In genomic region chr11:103529217-103529684, GRCh38 we compare ENCODE assay signal across 10 cellular contexts.
DNase-seq lines count a peak whose midpoint lies in the region; ATAC-seq and TF ChIP-seq lines count a peak whose summit lies in the region.
"Had no signal": no experiment of that assay in that cellular context is flagged by ENCODE, and none has a peak within 500 bp of the region (broad histone marks: within the 10 kb centered on the region; RNA-seq: fewer than 3 reads in every experiment).

No MANE protein-coding gene starts in this region.

- TF ChIP-seq CTCF in HCT116 (IDR thresholded peaks at IDR 0.05 in 2 of 3, conservative IDR thresholded peaks at IDR 0.05 in 1 of 3; ENCODE audit: borderline replicate concordance in 1 of 3, insufficient read depth in 1 of 3, low read depth in 2 of 3, low read length in 2 of 3) = no peak
- no peak for TF ChIP-seq CTCF in fibroblast of villous mesenchyme (IDR thresholded peaks at IDR 0.05; ENCODE audit: insufficient read depth, low read depth, low read length)
- no peak for TF ChIP-seq CTCF in testis (IDR thresholded peaks at IDR 0.05)
- TF ChIP-seq CTCF in esophagus squamous epithelium (IDR thresholded peaks at IDR 0.05) = no peak

- peak; percentile 47; the same call in 1 of the 2 replicates for ATAC-seq in HCT116

- no peak for DNase-seq in HCT116 (ENCODE audit: low read depth, low spot score)
- peak; percentile 63 to 65 for DNase-seq in SJSA1 (ENCODE audit: low read depth in 1 of 2, low spot score in 2 of 2)
- DNase-seq in fibroblast of villous mesenchyme (ENCODE audit: low read depth) = peak; percentile 59
- peak; percentile 39 for DNase-seq in retina
- no peak for DNase-seq in testis
- no peak for DNase-seq in DMS79 (lab: John Stamatoyannopoulos, UW)
- no peak for DNase-seq in esophagus squamous epithelium (lab: John Stamatoyannopoulos, UW)
- DNase-seq: GF-D8, NCI-H2081 treated with DMSO at 0.1 percent for 48 hours had no signal

- H3K27me3 ChIP-seq in HCT116 (ENCODE audit: insufficient read depth, low read length) (no peaks in the 10 kb centered on the region), SJSA1 (replicated peaks) (no peaks in the 10 kb centered on the region), testis (no peaks in the 10 kb centered on the region), esophagus squamous epithelium (no peaks in the 10 kb centered on the region)
- H3K27me3 ChIP-seq: neutrophil had no signal

- peak overlapping the region; percentile 22; the same call in 1 of the 2 replicates for H3K4me2 ChIP-seq in HCT116 (ENCODE audit: low read length)

- TF ChIP-seq POLR2A in HCT116 (IDR thresholded peaks at IDR 0.05; ENCODE audit: borderline replicate concordance, extremely low read depth, insufficient read depth, insufficient read length) (no peak), testis (IDR thresholded peaks at IDR 0.05) (no peak), esophagus squamous epithelium (IDR thresholded peaks at IDR 0.05) (no peak)

- H3K9me3 ChIP-seq in HCT116 (ENCODE audit: control insufficient read depth in 1 of 2, insufficient read depth in 1 of 2, low read depth in 1 of 2, low read length in 2 of 2) (no peaks in the 10 kb centered on the region), SJSA1 (replicated peaks) (no peaks in the 10 kb centered on the region), testis (no peaks in the 10 kb centered on the region), esophagus squamous epithelium (no peaks in the 10 kb centered on the region)
- H3K9me3 ChIP-seq: neutrophil had no signal

- no peak overlapping the region for H2AFZ ChIP-seq in HCT116 (ENCODE audit: low read depth, low read length, poor library complexity, severe bottlenecking)

- intact Hi-C loops in HCT116 (cut with micrococcal nuclease) (no loop called here), testis (cut with DNase I; ENCODE audit: low total_unique reads) (no loop called here), esophagus squamous epithelium (cut with DNase I) (no loop called here)

- RAD21 ChIA-PET in HCT116 (lab: Charles Lee; ENCODE audit: low non-redundant PET in 1 of 2, low total read pairs in 2 of 2, uncharacterized antibody in 2 of 2, unreplicated experiment in 2 of 2) = no interaction called here

- H3K27ac ChIP-seq in HCT116 (ENCODE audit: low read depth, low read length) (no peak overlapping the region), SJSA1 (peak overlapping the region; percentile 84), testis (no peak overlapping the region), esophagus squamous epithelium (no peak overlapping the region)
- H3K27ac ChIP-seq: neutrophil had no signal

- TF ChIP-seq RAD21 in HCT116 (IDR thresholded peaks at IDR 0.05; ENCODE audit: low read depth) = no peak

- H3K36me3 ChIP-seq in HCT116 (ENCODE audit: control insufficient read depth in 1 of 2, insufficient read depth in 2 of 2, low read length in 2 of 2) (no peaks in the 10 kb centered on the region), SJSA1 (no peaks in the 10 kb centered on the region), testis (ENCODE audit: low read depth, missing control alignments) (no peaks in the 10 kb centered on the region), esophagus squamous epithelium (no peaks in the 10 kb centered on the region)
- H3K36me3 ChIP-seq: neutrophil had no signal

- POLR2A ChIA-PET in HCT116 (lab: Charles Lee) = no interaction called here

- no peaks in the 10 kb centered on the region for H3K79me2 ChIP-seq in HCT116 (ENCODE audit: insufficient read depth, low read length)

- BruUV-seq in HCT116 (replicated peaks; lab: Mats Ljungman, UMichigan) = no TSS peak

- 62 to 73% methylated on average over 4 of the region's 4 CpGs for WGBS in testis, 2 donors
- 50 to 64% methylated on average over 4 of the region's 4 CpGs for WGBS in esophagus squamous epithelium, 2 donors

- H3K4me1 ChIP-seq in HCT116 (ENCODE audit: control insufficient read depth in 1 of 2, insufficient read depth in 2 of 2, low read length in 2 of 2) = peaks cover 4 to 27% of the 10 kb centered on the region in 2 experiments; a peak in 3 of 4 replicates
- H3K4me1 ChIP-seq in SJSA1 (replicated peaks) = peaks cover 63% of the 10 kb centered on the region
- no peaks in the 10 kb centered on the region for H3K4me1 ChIP-seq in testis
- H3K4me1 ChIP-seq in esophagus squamous epithelium = no peaks in the 10 kb centered on the region

- no peaks in the 10 kb centered on the region; the same call in 1 of the 2 replicates for H3K9me2 ChIP-seq in HCT116 (ENCODE audit: insufficient read depth)

- CTCF ChIA-PET in HCT116 (lab: Charles Lee) = no interaction called here

- H3K9ac ChIP-seq in HCT116 (ENCODE audit: low read length) = no peak overlapping the region

- no peaks in the 10 kb centered on the region for H4K20me1 ChIP-seq in HCT116 (ENCODE audit: insufficient read depth)

- H3K4me3 ChIP-seq in HCT116 (replicated peaks in 1 of 2; ENCODE audit: low read depth in 1 of 2, low read length in 2 of 2) = no peak overlapping the region
- no peak overlapping the region for H3K4me3 ChIP-seq in SJSA1
- no peak overlapping the region for H3K4me3 ChIP-seq in fibroblast of villous mesenchyme (ENCODE audit: low read depth, low read length)
- no peak overlapping the region for H3K4me3 ChIP-seq in testis
- no peak overlapping the region for H3K4me3 ChIP-seq in esophagus squamous epithelium

TF ChIP-seq in HCT116, 20 proteins besides CTCF, POLR2A, EP300 and RAD21:
- no peak for TF ChIP-seq SIN3A (IDR thresholded peaks at IDR 0.05; ENCODE audit: low read depth)
- no peak for TF ChIP-seq SRF (IDR thresholded peaks at IDR 0.05; ENCODE audit: low read depth)
- no peak for TF ChIP-seq ATF3 (IDR thresholded peaks at IDR 0.05)
- TF ChIP-seq, protein P1, sequence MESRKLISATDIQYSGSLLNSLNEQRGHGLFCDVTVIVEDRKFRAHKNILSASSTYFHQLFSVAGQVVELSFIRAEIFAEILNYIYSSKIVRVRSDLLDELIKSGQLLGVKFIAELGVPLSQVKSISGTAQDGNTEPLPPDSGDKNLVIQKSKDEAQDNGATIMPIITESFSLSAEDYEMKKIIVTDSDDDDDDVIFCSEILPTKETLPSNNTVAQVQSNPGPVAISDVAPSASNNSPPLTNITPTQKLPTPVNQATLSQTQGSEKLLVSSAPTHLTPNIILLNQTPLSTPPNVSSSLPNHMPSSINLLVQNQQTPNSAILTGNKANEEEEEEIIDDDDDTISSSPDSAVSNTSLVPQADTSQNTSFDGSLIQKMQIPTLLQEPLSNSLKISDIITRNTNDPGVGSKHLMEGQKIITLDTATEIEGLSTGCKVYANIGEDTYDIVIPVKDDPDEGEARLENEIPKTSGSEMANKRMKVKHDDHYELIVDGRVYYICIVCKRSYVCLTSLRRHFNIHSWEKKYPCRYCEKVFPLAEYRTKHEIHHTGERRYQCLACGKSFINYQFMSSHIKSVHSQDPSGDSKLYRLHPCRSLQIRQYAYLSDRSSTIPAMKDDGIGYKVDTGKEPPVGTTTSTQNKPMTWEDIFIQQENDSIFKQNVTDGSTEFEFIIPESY (IDR thresholded peaks at IDR 0.05; ENCODE audit: extremely low read depth, insufficient replicate concordance, low read length) = no peak

Comparison
In these comparisons a context has a peak if more than half of its experiments do, and no peak if none do; other contexts are left out.
1. DNase-seq: peak in SJSA1 (2 of 2), fibroblast of villous mesenchyme (single experiment) and retina (single experiment); none in HCT116 (single experiment), testis (single experiment), DMS79 (single experiment) and esophagus squamous epithelium (single experiment).